In the genomic region with DNA sequence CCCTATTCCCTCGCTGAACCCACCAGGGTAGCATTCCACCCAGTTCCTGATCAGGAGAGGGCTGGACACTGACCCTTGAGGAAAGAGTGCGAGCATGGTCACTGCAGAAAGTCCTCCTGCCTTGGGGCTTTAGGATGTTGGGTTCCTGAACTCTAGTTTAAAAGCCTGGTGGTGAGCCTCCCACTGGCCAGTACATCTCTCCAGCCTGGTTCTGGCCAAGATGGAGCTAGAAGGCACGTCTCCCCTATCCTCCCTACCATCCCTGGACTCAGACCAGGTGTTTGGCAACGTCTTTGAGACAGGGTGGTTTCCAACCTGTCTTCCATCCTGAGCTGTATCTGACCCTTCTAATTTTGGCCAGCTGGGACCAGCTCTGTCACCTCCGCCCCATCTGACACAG, we compare ENCODE assay signal across 15 cellular contexts. TPM values are rescaled to one million over a fixed set of nuclear protein-coding genes. Genes with fewer than 3 reads are reported as not detected.
A peak's percentile ranks its signal among the peaks of the same experiment; 100 is the strongest.
DNase-seq lines count a peak whose midpoint lies in the region; ATAC-seq, FAIRE-seq and TF ChIP-seq lines count a peak whose summit lies in the region.
"Had no signal": no experiment of that assay in that cellular context is flagged by ENCODE, and none has a peak within 500 bp of the region (broad histone marks: within the 10 kb centered on the region; RNA-seq: fewer than 3 reads in every experiment).

No MANE protein-coding gene starts in this region.

- peak overlapping the region; percentile 58 for H3K27ac Mint-ChIP-seq in activated naive CD8-positive, alpha-beta T cell
- no peak overlapping the region for H3K27ac Mint-ChIP-seq in activated naive CD8-positive, alpha-beta T cell treated with anti-CD3 and anti-CD28 coated beads for 36 hours
- peak overlapping the region; percentile 47 for H3K27ac Mint-ChIP-seq in central memory CD8-positive, alpha-beta T cell (ENCODE audit: low read depth)
- peak overlapping the region; percentile 60 to 77 for H3K27ac Mint-ChIP-seq in natural killer cell treated with Interleukin-12 subunit alpha and Interleukin-12 subunit beta and Interleukin-15 and Interleukin-18, amount 100 ng/mL, for 72 hours
- H3K27ac Mint-ChIP-seq in activated CD4-positive, alpha-beta T cell treated with anti-CD3 and anti-CD28 coated beads, Interleukin-2, amount 10 ng/mL, durations not matched to agents 24 days and 14 days, result no peak overlapping the region
- H3K27ac Mint-ChIP-seq: activated CD4-positive, alpha-beta memory T cell treated with anti-CD3 and anti-CD28 coated beads, Interleukin-2, amount 10 ng/mL, durations not matched to agents 7 days and 5 days had no signal

- no peak; the same call in 1 of the 2 replicates for TF ChIP-seq POLR2A in GM12892 (IDR thresholded peaks at IDR 0.05; ENCODE audit: low read depth, low read length)

- no peak for FAIRE-seq in GM12892 (lab: Jason Lieb, UNC)
- FAIRE-seq: A549 had no signal

- no peaks in the 10 kb centered on the region for H3K9me3 Mint-ChIP-seq in activated naive CD8-positive, alpha-beta T cell (ENCODE audit: low read depth)
- no peaks in the 10 kb centered on the region for H3K9me3 Mint-ChIP-seq in activated naive CD8-positive, alpha-beta T cell treated with anti-CD3 and anti-CD28 coated beads for 36 hours
- H3K9me3 Mint-ChIP-seq in central memory CD8-positive, alpha-beta T cell, result no peaks in the 10 kb centered on the region
- no peaks in the 10 kb centered on the region for H3K9me3 Mint-ChIP-seq in natural killer cell treated with Interleukin-12 subunit alpha and Interleukin-12 subunit beta and Interleukin-15 and Interleukin-18, amount 100 ng/mL, for 72 hours
- H3K9me3 Mint-ChIP-seq in activated CD4-positive, alpha-beta T cell treated with anti-CD3 and anti-CD28 coated beads, Interleukin-2, amount 10 ng/mL, durations not matched to agents 24 days and 14 days, result no peaks in the 10 kb centered on the region
- H3K9me3 Mint-ChIP-seq: activated CD4-positive, alpha-beta memory T cell treated with anti-CD3 and anti-CD28 coated beads, Interleukin-2, amount 10 ng/mL, durations not matched to agents 7 days and 5 days; activated T-helper 1 cell treated with anti-CD3 and anti-CD28 coated beads, Interleukin-12 subunit alpha, Interleukin-12 subunit beta, Interleukin-2, Interleukin-4 antibody, amounts not matched to agents 30 ng/mL and 10 ng/mL and 1 ng/mL, durations not matched to agents 14 hours and 24 hours and 36 hours had no signal

- H3K4me1 Mint-ChIP-seq in activated naive CD8-positive, alpha-beta T cell (ENCODE audit: low read depth), result peaks cover 10% of the 10 kb centered on the region
- peaks cover 16% of the 10 kb centered on the region for H3K4me1 Mint-ChIP-seq in activated naive CD8-positive, alpha-beta T cell treated with anti-CD3 and anti-CD28 coated beads for 36 hours
- H3K4me1 Mint-ChIP-seq in central memory CD8-positive, alpha-beta T cell, result peaks cover 13% of the 10 kb centered on the region
- peaks cover 16 to 28% of the 10 kb centered on the region in 2 donors for H3K4me1 Mint-ChIP-seq in natural killer cell treated with Interleukin-12 subunit alpha and Interleukin-12 subunit beta and Interleukin-15 and Interleukin-18, amount 100 ng/mL, for 72 hours (ENCODE audit: low read depth in 2 of 2)
- peaks cover 12% of the 10 kb centered on the region for H3K4me1 Mint-ChIP-seq in activated CD4-positive, alpha-beta T cell treated with anti-CD3 and anti-CD28 coated beads, Interleukin-2, amount 10 ng/mL, durations not matched to agents 24 days and 14 days

- peaks cover under 1% of the 10 kb centered on the region for H3K36me3 Mint-ChIP-seq in activated naive CD8-positive, alpha-beta T cell
- peaks cover 15% of the 10 kb centered on the region for H3K36me3 Mint-ChIP-seq in activated naive CD8-positive, alpha-beta T cell treated with anti-CD3 and anti-CD28 coated beads for 36 hours
- H3K36me3 Mint-ChIP-seq in central memory CD8-positive, alpha-beta T cell (ENCODE audit: insufficient read depth), result peaks cover 46% of the 10 kb centered on the region
- H3K36me3 Mint-ChIP-seq in natural killer cell treated with Interleukin-12 subunit alpha and Interleukin-12 subunit beta and Interleukin-15 and Interleukin-18, amount 100 ng/mL, for 72 hours, result no peaks in the 10 kb centered on the region
- peaks cover 32% of the 10 kb centered on the region for H3K36me3 Mint-ChIP-seq in activated CD4-positive, alpha-beta T cell treated with anti-CD3 and anti-CD28 coated beads, Interleukin-2, amount 10 ng/mL, durations not matched to agents 24 days and 14 days (ENCODE audit: low read depth)

- intact Hi-C loops in activated CD4-positive, alpha-beta T cell treated with anti-CD3 and anti-CD28 coated beads, Interleukin-2, amount 10 ng/mL, durations not matched to agents 24 days and 14 days (cut with micrococcal nuclease), result no loop called here

- DNase-seq in activated naive CD8-positive, alpha-beta T cell treated with anti-CD3 and anti-CD28 coated beads for 36 hours, result no peak
- no peak for DNase-seq in central memory CD8-positive, alpha-beta T cell (ENCODE audit: low spot score in 2 of 2)
- no peak for DNase-seq in natural killer cell treated with Interleukin-12 subunit alpha and Interleukin-12 subunit beta and Interleukin-15 and Interleukin-18, amount 100 ng/mL, for 72 hours (ENCODE audit: low spot score)
- DNase-seq in activated CD4-positive, alpha-beta T cell treated with anti-CD3 and anti-CD28 coated beads, Interleukin-2, amount 10 ng/mL, durations not matched to agents 24 days and 14 days, result no peak
- no peak for DNase-seq in GM12892 (ENCODE audit: insufficient read length)
- DNase-seq: activated CD4-positive, alpha-beta memory T cell treated with anti-CD3 and anti-CD28 coated beads, Interleukin-2, amount 10 ng/mL, durations not matched to agents 7 days and 5 days; DMS79 treated with DMSO at 0.1 percent for 48 hours; KG1; NCI-H524 treated with DMSO at 0.1 percent for 48 hours; WERI-Rb-1 had no signal

- H3K27me3 Mint-ChIP-seq in activated naive CD8-positive, alpha-beta T cell, result no peaks in the 10 kb centered on the region
- H3K27me3 Mint-ChIP-seq in activated naive CD8-positive, alpha-beta T cell treated with anti-CD3 and anti-CD28 coated beads for 36 hours, result no peaks in the 10 kb centered on the region
- no peaks in the 10 kb centered on the region for H3K27me3 Mint-ChIP-seq in central memory CD8-positive, alpha-beta T cell
- H3K27me3 Mint-ChIP-seq in natural killer cell treated with Interleukin-12 subunit alpha and Interleukin-12 subunit beta and Interleukin-15 and Interleukin-18, amount 100 ng/mL, for 72 hours, result no peaks in the 10 kb centered on the region
- H3K27me3 Mint-ChIP-seq in activated CD4-positive, alpha-beta T cell treated with anti-CD3 and anti-CD28 coated beads, Interleukin-2, amount 10 ng/mL, durations not matched to agents 24 days and 14 days, result no peaks in the 10 kb centered on the region
- H3K27me3 Mint-ChIP-seq: activated CD4-positive, alpha-beta memory T cell treated with anti-CD3 and anti-CD28 coated beads, Interleukin-2, amount 10 ng/mL, durations not matched to agents 7 days and 5 days had no signal

- no peak for ATAC-seq in central memory CD8-positive, alpha-beta T cell (replicated peaks; ENCODE audit: extremely low read depth, poor library complexity, severe bottlenecking)
- no peak for ATAC-seq in natural killer cell treated with Interleukin-12 subunit alpha and Interleukin-12 subunit beta and Interleukin-15 and Interleukin-18, amount 100 ng/mL, for 72 hours
- ATAC-seq in HG02759 (IDR thresholded peaks at IDR 0.05; ENCODE audit: unreplicated experiment), result no peak
- no peak for ATAC-seq in GM21619 (IDR thresholded peaks at IDR 0.05; ENCODE audit: unreplicated experiment)
- ATAC-seq: A549 had no signal

- peak overlapping the region; percentile 49 for H3K4me3 Mint-ChIP-seq in activated naive CD8-positive, alpha-beta T cell
- H3K4me3 Mint-ChIP-seq in activated naive CD8-positive, alpha-beta T cell treated with anti-CD3 and anti-CD28 coated beads for 36 hours, result no peak overlapping the region
- peak overlapping the region; percentile 38 for H3K4me3 Mint-ChIP-seq in central memory CD8-positive, alpha-beta T cell
- H3K4me3 Mint-ChIP-seq in natural killer cell treated with Interleukin-12 subunit alpha and Interleukin-12 subunit beta and Interleukin-15 and Interleukin-18, amount 100 ng/mL, for 72 hours, result peak overlapping the region; percentile 34
- no peak overlapping the region for H3K4me3 Mint-ChIP-seq in activated CD4-positive, alpha-beta T cell treated with anti-CD3 and anti-CD28 coated beads, Interleukin-2, amount 10 ng/mL, durations not matched to agents 24 days and 14 days
- H3K4me3 Mint-ChIP-seq: activated CD4-positive, alpha-beta memory T cell treated with anti-CD3 and anti-CD28 coated beads, Interleukin-2, amount 10 ng/mL, durations not matched to agents 7 days and 5 days; activated T-helper 1 cell treated with anti-CD3 and anti-CD28 coated beads, Interleukin-12 subunit alpha, Interleukin-12 subunit beta, Interleukin-2, Interleukin-4 antibody, amounts not matched to agents 30 ng/mL and 10 ng/mL and 1 ng/mL, durations not matched to agents 14 hours and 24 hours and 36 hours had no signal

RNA-seq across cellular contexts. Expression of a gene that starts 31.4 kb away (rescaled TPM):
- 10 to 100 TPM; 63.1 to 67.4 TPM for total RNA-seq in activated naive CD8-positive, alpha-beta T cell treated with anti-CD3 and anti-CD28 coated beads for 36 hours
- total RNA-seq in natural killer cell treated with Interleukin-12 subunit alpha and Interleukin-12 subunit beta and Interleukin-15 and Interleukin-18, amount 100 ng/mL, for 72 hours, result 100 to 1,000 TPM; 121 to 255 TPM
- total RNA-seq in activated CD4-positive, alpha-beta T cell treated with anti-CD3 and anti-CD28 coated beads, Interleukin-2, amount 10 ng/mL, durations not matched to agents 24 days and 14 days, result 115 and 119 TPM in 2 replicates
- polyA plus RNA-seq in GM12892 (2012; ENCODE audit: missing spikeins), result 79.6 TPM

RNA-seq across cellular contexts. Expression of a gene that starts 34.4 kb away (rescaled TPM):
- total RNA-seq in activated naive CD8-positive, alpha-beta T cell treated with anti-CD3 and anti-CD28 coated beads for 36 hours, result 10 to 100 TPM; 48.8 to 55.4 TPM
- total RNA-seq in natural killer cell treated with Interleukin-12 subunit alpha and Interleukin-12 subunit beta and Interleukin-15 and Interleukin-18, amount 100 ng/mL, for 72 hours, result 10 to 100 TPM; 58.0 to 89.8 TPM
- 55.3 and 66.2 TPM in 2 replicates for total RNA-seq in activated CD4-positive, alpha-beta T cell treated with anti-CD3 and anti-CD28 coated beads, Interleukin-2, amount 10 ng/mL, durations not matched to agents 24 days and 14 days
- polyA plus RNA-seq in GM12892 (2012; ENCODE audit: missing spikeins), result 48.6 TPM

Comparison
In these comparisons a context has a peak if more than half of its experiments do, and no peak if none do; other contexts are left out.
1. H3K27ac Mint-ChIP-seq: peak in activated naive CD8-positive, alpha-beta T cell (single experiment), central memory CD8-positive, alpha-beta T cell (single experiment) and natural killer cell treated with Interleukin-12 subunit alpha and Interleukin-12 subunit beta and Interleukin-15 and Interleukin-18, amount 100 ng/mL, for 72 hours (2 of 2); none in activated naive CD8-positive, alpha-beta T cell treated with anti-CD3 and anti-CD28 coated beads for 36 hours (single experiment) and activated CD4-positive, alpha-beta T cell treated with anti-CD3 and anti-CD28 coated beads, Interleukin-2, amount 10 ng/mL, durations not matched to agents 24 days and 14 days (single experiment).
2. H3K4me3 Mint-ChIP-seq: peak in activated naive CD8-positive, alpha-beta T cell (single experiment), central memory CD8-positive, alpha-beta T cell (single experiment) and natural killer cell treated with Interleukin-12 subunit alpha and Interleukin-12 subunit beta and Interleukin-15 and Interleukin-18, amount 100 ng/mL, for 72 hours (single experiment); none in activated naive CD8-positive, alpha-beta T cell treated with anti-CD3 and anti-CD28 coated beads for 36 hours (single experiment) and activated CD4-positive, alpha-beta T cell treated with anti-CD3 and anti-CD28 coated beads, Interleukin-2, amount 10 ng/mL, durations not matched to agents 24 days and 14 days (single experiment).